In genomic region chr1:154760469-154760933, GRCh38 we compare ENCODE assay signal across 8 cellular contexts.
A peak's percentile ranks its signal among the peaks of the same experiment; 100 is the strongest.
DNase-seq lines count a peak whose midpoint lies in the region; ATAC-seq and TF ChIP-seq lines count a peak whose summit lies in the region.

No MANE protein-coding gene starts in this region.

- H3K9ac ChIP-seq in iPS-18a (ENCODE audit: low read length): no peak overlapping the region

- H3K36me3 ChIP-seq in iPS-18a (ENCODE audit: control insufficient read depth, low read depth, low read length): no peaks in the 10 kb centered on the region

- H3K4me3 ChIP-seq in astrocyte of the cerebellum (ENCODE audit: low read depth, low read length) (peak overlapping the region; percentile 14), iPS-18a (ENCODE audit: low read length) (peak overlapping the region; percentile 64)

- no peaks in the 10 kb centered on the region for H3K4me1 ChIP-seq in iPS-18a (ENCODE audit: control insufficient read depth, low read depth, low read length)

- TF ChIP-seq CTCF in astrocyte of the cerebellum (IDR thresholded peaks at IDR 0.05; ENCODE audit: low read depth, low read length, missing control alignments): peak; percentile 64

- H3K9me3 ChIP-seq in iPS-18a (ENCODE audit: control insufficient read depth, low read depth, low read length): no peaks in the 10 kb centered on the region

- H3K27me3 ChIP-seq in iPS-18a (ENCODE audit: control insufficient read depth, insufficient read depth, low read length): peaks cover 16% of the 10 kb centered on the region

- DNase-seq in AG20443 (ENCODE audit: low spot score) (peak; percentile 59), T-helper 2 cell (peak; percentile 61 to 79 (median 76)), astrocyte of the cerebellum (ENCODE audit: low read depth) (no peak), NCI-H446 (lab: John Stamatoyannopoulos, UW) (no peak)
- DNase-seq in stimulated activated CD4-positive, alpha-beta T cell treated with anti-CD3 and anti-CD28 coated beads, Interleukin-1b, Interleukin-23, amount 100 ng/mL, for 24 hours (ENCODE audit: low read depth in 4 of 4, low spot score in 1 of 4): peak; percentile 69 to 81 (median 75)

- no peak overlapping the region for H3K27ac ChIP-seq in iPS-18a (ENCODE audit: low read length)

- ATAC-seq in HG02885 (IDR thresholded peaks at IDR 0.05; ENCODE audit: poor library complexity, unreplicated experiment): peak; percentile 76
- ATAC-seq in GM21737 (IDR thresholded peaks at IDR 0.05; ENCODE audit: unreplicated experiment): no peak

- in situ Hi-C loops in astrocyte of the cerebellum (cut with HindIII; ENCODE audit: low sequenced_read_pairs): no loop called here

Comparison
In these comparisons a context has a peak if more than half of its experiments do, and no peak if none do; other contexts are left out.
1. DNase-seq: peak in AG20443 (single experiment), T-helper 2 cell (5 of 5) and stimulated activated CD4-positive, alpha-beta T cell treated with anti-CD3 and anti-CD28 coated beads, Interleukin-1b, Interleukin-23, amount 100 ng/mL, for 24 hours (4 of 4); none in astrocyte of the cerebellum (single experiment) and NCI-H446 (0 of 2).